ENCODE assay signal across 15 cellular contexts in genomic region chr17:2485970-2486369, GRCh38. TPM values are rescaled to one million over a fixed set of nuclear protein-coding genes. Genes with fewer than 3 reads are reported as not detected.
DNase-seq lines count a peak whose midpoint lies in the region; ATAC-seq and TF ChIP-seq lines count a peak whose summit lies in the region.
"Had no signal": no experiment of that assay in that cellular context is flagged by ENCODE, and none has a peak within 500 bp of the region (broad histone marks: within the 10 kb centered on the region; RNA-seq: fewer than 3 reads in every experiment).

No MANE protein-coding gene starts in this region.

- peak overlapping the region; percentile 60 for H3K9ac ChIP-seq in endocrine pancreas (ENCODE audit: control insufficient read depth, insufficient read depth, low read length)

- H3K27me3 Mint-ChIP-seq in mesothelial cell of epicardium (ENCODE audit: low read depth), result no peaks in the 10 kb centered on the region
- H3K27me3 Mint-ChIP-seq in natural killer cell treated with Interleukin-12 subunit alpha and Interleukin-12 subunit beta and Interleukin-15 and Interleukin-18, amount 100 ng/mL, for 72 hours, result no peaks in the 10 kb centered on the region
- H3K27me3 Mint-ChIP-seq: activated CD4-positive, alpha-beta memory T cell treated with anti-CD3 and anti-CD28 coated beads for 36 hours; activated naive CD8-positive, alpha-beta T cell treated with anti-CD3 and anti-CD28 coated beads, Interleukin-2, amount 50 U/mL, for 24 hours; CD8-positive, alpha-beta memory T cell had no signal

- no peaks in the 10 kb centered on the region for H3K9me3 Mint-ChIP-seq in mesothelial cell of epicardium
- no peaks in the 10 kb centered on the region for H3K9me3 Mint-ChIP-seq in natural killer cell treated with Interleukin-12 subunit alpha and Interleukin-12 subunit beta and Interleukin-15 and Interleukin-18, amount 100 ng/mL, for 72 hours
- H3K9me3 Mint-ChIP-seq: activated CD4-positive, alpha-beta memory T cell treated with anti-CD3 and anti-CD28 coated beads for 36 hours; activated naive CD8-positive, alpha-beta T cell treated with anti-CD3 and anti-CD28 coated beads, Interleukin-2, amount 50 U/mL, for 24 hours; activated T-cell treated with anti-CD3 and anti-CD28 coated beads, Interleukin-2, amount 50 U/mL, for 4 hours; CD8-positive, alpha-beta memory T cell had no signal

- H3K27me3 ChIP-seq in endocrine pancreas (ENCODE audit: control insufficient read depth, insufficient read depth, low read length) (no peaks in the 10 kb centered on the region), uterus (no peaks in the 10 kb centered on the region), MG63 (no peaks in the 10 kb centered on the region)
- H3K27me3 ChIP-seq: tibial nerve had no signal

- ATAC-seq in Right ventricle myocardium superior (ENCODE audit: poor library complexity), result peak; percentile 45
- ATAC-seq in Right ventricle myocardium inferior, result no peak
- ATAC-seq in natural killer cell treated with Interleukin-12 subunit alpha and Interleukin-12 subunit beta and Interleukin-15 and Interleukin-18, amount 100 ng/mL, for 72 hours, result no peak
- ATAC-seq: activated naive CD8-positive, alpha-beta T cell treated with anti-CD3 and anti-CD28 coated beads, Interleukin-2, amount 50 U/mL, for 24 hours; activated T-cell treated with anti-CD3 and anti-CD28 coated beads, Interleukin-2, amount 50 U/mL, for 4 hours had no signal

- H3K36me3 Mint-ChIP-seq in mesothelial cell of epicardium, result peaks cover 5% of the 10 kb centered on the region
- H3K36me3 Mint-ChIP-seq in natural killer cell treated with Interleukin-12 subunit alpha and Interleukin-12 subunit beta and Interleukin-15 and Interleukin-18, amount 100 ng/mL, for 72 hours, result no peaks in the 10 kb centered on the region

- no peaks in the 10 kb centered on the region for H3K36me3 ChIP-seq in endocrine pancreas (ENCODE audit: control insufficient read depth, insufficient read depth, low read length)
- no peaks in the 10 kb centered on the region for H3K36me3 ChIP-seq in uterus
- H3K36me3 ChIP-seq in MG63, result no peaks in the 10 kb centered on the region
- H3K36me3 ChIP-seq: tibial nerve had no signal

- peak overlapping the region; percentile 72 for H3K4me3 ChIP-seq in endocrine pancreas (ENCODE audit: control insufficient read depth, insufficient read depth, low read length)
- H3K4me3 ChIP-seq in uterus, result peak overlapping the region; percentile 5 to 12
- no peak overlapping the region for H3K4me3 ChIP-seq in MG63
- H3K4me3 ChIP-seq: tibial nerve had no signal

- H3K4me1 ChIP-seq in endocrine pancreas (ENCODE audit: control insufficient read depth, insufficient read depth, low read length) (peaks cover 26% of the 10 kb centered on the region), uterus (peaks cover 0 to 10% of the 10 kb centered on the region in 2 donors)

- H3K27ac ChIP-seq in uterus, result peak overlapping the region; percentile 43 to 62
- H3K27ac ChIP-seq: tibial nerve had no signal

- no peak for TF ChIP-seq CTCF in mesothelial cell of epicardium (IDR thresholded peaks at IDR 0.05; ENCODE audit: unreplicated experiment)
- no peak for TF ChIP-seq CTCF in uterus (IDR thresholded peaks at IDR 0.05)

- DNase-seq in Right ventricle myocardium superior, result no peak
- no peak for DNase-seq in Right ventricle myocardium inferior (ENCODE audit: missing footprints)
- no peak for DNase-seq in mesothelial cell of epicardium (ENCODE audit: low spot score in 2 of 2, unreplicated experiment in 2 of 2)
- no peak for DNase-seq in uterus
- DNase-seq in MG63, result no peak
- no peak for DNase-seq in stimulated activated CD4-positive, alpha-beta T cell treated with anti-CD3 and anti-CD28 coated beads, Interleukin-1b, Interleukin-23, amount 100 ng/mL, for 48 hours
- no peak for DNase-seq in natural killer cell treated with Interleukin-12 subunit alpha and Interleukin-12 subunit beta and Interleukin-15 and Interleukin-18, amount 100 ng/mL, for 72 hours (ENCODE audit: low spot score)
- DNase-seq: activated naive CD8-positive, alpha-beta T cell treated with anti-CD3 and anti-CD28 coated beads, Interleukin-2, amount 50 U/mL, for 24 hours; activated T-cell treated with anti-CD3 and anti-CD28 coated beads, Interleukin-2, amount 50 U/mL, for 4 hours; CD8-positive, alpha-beta memory T cell; NCI-H2029 treated with DMSO at 0.1 percent for 48 hours; NCI-H524 had no signal

- H3K27ac Mint-ChIP-seq in mesothelial cell of epicardium, result peak overlapping the region; percentile 65
- H3K27ac Mint-ChIP-seq in natural killer cell treated with Interleukin-12 subunit alpha and Interleukin-12 subunit beta and Interleukin-15 and Interleukin-18, amount 100 ng/mL, for 72 hours, result no peak overlapping the region
- H3K27ac Mint-ChIP-seq: activated CD4-positive, alpha-beta memory T cell treated with anti-CD3 and anti-CD28 coated beads for 36 hours; activated naive CD8-positive, alpha-beta T cell treated with anti-CD3 and anti-CD28 coated beads, Interleukin-2, amount 50 U/mL, for 24 hours had no signal

- H3K9me3 ChIP-seq in endocrine pancreas (ENCODE audit: control insufficient read depth, low read length), result no peaks in the 10 kb centered on the region
- H3K9me3 ChIP-seq in uterus, result no peaks in the 10 kb centered on the region
- no peaks in the 10 kb centered on the region for H3K9me3 ChIP-seq in MG63
- H3K9me3 ChIP-seq: tibial nerve had no signal

- no peak for TF ChIP-seq POLR2A in uterus (IDR thresholded peaks at IDR 0.05)

- intact Hi-C loops in Right ventricle myocardium superior (cut with DNase I) (no loop called here), Right ventricle myocardium inferior (cut with DNase I) (loop anchor here (10.0 kb wide), 2 partner anchors 109 to 199 kb away; partner anchors contain the start of gene PAFAH1B1), uterus (cut with DNase I; ENCODE audit: low total_unique reads) (no loop called here)

- peaks cover 9% of the 10 kb centered on the region for H3K4me1 Mint-ChIP-seq in mesothelial cell of epicardium
- H3K4me1 Mint-ChIP-seq in natural killer cell treated with Interleukin-12 subunit alpha and Interleukin-12 subunit beta and Interleukin-15 and Interleukin-18, amount 100 ng/mL, for 72 hours (ENCODE audit: low read depth in 2 of 2), result peaks cover 17 to 25% of the 10 kb centered on the region in 2 donors

- no peak overlapping the region for H3K4me3 Mint-ChIP-seq in mesothelial cell of epicardium
- no peak overlapping the region for H3K4me3 Mint-ChIP-seq in natural killer cell treated with Interleukin-12 subunit alpha and Interleukin-12 subunit beta and Interleukin-15 and Interleukin-18, amount 100 ng/mL, for 72 hours
- H3K4me3 Mint-ChIP-seq: activated CD4-positive, alpha-beta memory T cell treated with anti-CD3 and anti-CD28 coated beads for 36 hours; activated naive CD8-positive, alpha-beta T cell treated with anti-CD3 and anti-CD28 coated beads, Interleukin-2, amount 50 U/mL, for 24 hours; activated T-cell treated with anti-CD3 and anti-CD28 coated beads, Interleukin-2, amount 50 U/mL, for 4 hours; CD8-positive, alpha-beta memory T cell had no signal

RNA-seq across cellular contexts. Expression of gene METTL16, which starts 25.7 kb away (rescaled TPM):
- total RNA-seq in Right ventricle myocardium superior (16.7 TPM), Right ventricle myocardium inferior (20.1 TPM), mesothelial cell of epicardium (39.6 to 42.3 TPM (median 41.8 TPM) in 3 replicates), uterus (100 to 1,000 TPM in 1 of 4 donors, 10 to 100 TPM in 3; 25.1 to 118 (median 49.3) TPM)
- 21.3 and 47.7 TPM in 2 replicates for total RNA-seq in MG63 (2014; rRNA removed; shearing (Covaris generic); ENCODE audit: low replicate concordance)
- 10 to 100 TPM; 29.7 to 53.8 TPM for total RNA-seq in natural killer cell treated with Interleukin-12 subunit alpha and Interleukin-12 subunit beta and Interleukin-15 and Interleukin-18, amount 100 ng/mL, for 72 hours
